ENCODE assay signal across 8 cellular contexts in genomic region chr11:131748146-131749050, GRCh38.
DNase-seq lines count a peak whose midpoint lies in the region; ATAC-seq and TF ChIP-seq lines count a peak whose summit lies in the region.

No MANE protein-coding gene starts in this region.

- H2BK15ac ChIP-seq in IMR-90 (ENCODE audit: low read depth, low read length), result peak overlapping the region; percentile 57; the same call in 1 of the 3 replicates
- H2BK15ac ChIP-seq in mesendoderm (replicated peaks; ENCODE audit: low read depth), result no peak overlapping the region

- no peaks in the 10 kb centered on the region for H3K36me3 ChIP-seq in IMR-90 (ENCODE audit: control insufficient read depth, insufficient read depth, low read length)
- H3K36me3 ChIP-seq in mesendoderm (ENCODE audit: control insufficient read depth, insufficient read depth, low read length), result no peaks in the 10 kb centered on the region
- H3K36me3 ChIP-seq in testis (ENCODE audit: low read depth, missing control alignments), result no peaks in the 10 kb centered on the region

- H3K4me3 ChIP-seq in IMR-90 (ENCODE audit: insufficient read depth, low read depth, low read length) (no peak overlapping the region), dorsolateral prefrontal cortex (no peak overlapping the region), mesendoderm (ENCODE audit: low read length) (no peak overlapping the region), testis (no peak overlapping the region)

- CTCF ChIA-PET in IMR-90 (lab: Yijun Ruan, JAX), result interaction anchor here (0.6 to 2.5 kb wide), 21 partner anchors 9 to 1197 kb away, joined by 3 to 14 read pairs (median 4); no protein-coding TSS in a partner anchor

- H3K18ac ChIP-seq in IMR-90 (ENCODE audit: low read depth, low read length) (peak overlapping the region; percentile 67; the same call in 1 of the 2 replicates), mesendoderm (ENCODE audit: low read length) (no peak overlapping the region)

- H2AK5ac ChIP-seq in IMR-90 (ENCODE audit: low read depth, low read length) (peak overlapping the region; percentile 75), mesendoderm (ENCODE audit: low read length) (no peak overlapping the region)

- H3K4me1 ChIP-seq in IMR-90 (ENCODE audit: control insufficient read depth, insufficient read depth, low read length), result peaks cover 17% of the 10 kb centered on the region
- H3K4me1 ChIP-seq in mesendoderm (ENCODE audit: control insufficient read depth, low read depth, low read length), result no peaks in the 10 kb centered on the region
- H3K4me1 ChIP-seq in testis, result no peaks in the 10 kb centered on the region

- H4K8ac ChIP-seq in IMR-90 (ENCODE audit: low read depth in 2 of 2, low read length in 2 of 2) (peak overlapping the region; percentile 23 to 85; a peak in 3 of 4 replicates), mesendoderm (ENCODE audit: low read depth, low read length) (no peak overlapping the region)

- H3K56ac ChIP-seq in IMR-90 (ENCODE audit: extremely low read depth, insufficient read depth, low read length) (peak overlapping the region; percentile 58; the same call in 1 of the 2 replicates), mesendoderm (ENCODE audit: low read length) (no peak overlapping the region)

- WGBS in IMR-90 (ENCODE audit: extremely low coverage in 2 of 2, insufficient read length in 1 of 2), 2 experiments, result 27% methylated on average over 5 of the region's 15 CpGs; no CpG with 5 or more reads in 1 of the 2 experiments
- WGBS in mesendoderm (ENCODE audit: extremely low coverage, insufficient coverage, low lambda C conversion rate), result no CpG with 5 or more reads among the region's 15 CpGs
- WGBS in testis, 2 donors, result 42 to 43% methylated on average over 15 of the region's 15 CpGs

- no peak overlapping the region for H2AK9ac ChIP-seq in IMR-90 (replicated peaks; ENCODE audit: low read depth, low read length, poor library complexity)

- H2BK5ac ChIP-seq in IMR-90 (ENCODE audit: low read depth, low read length, poor library complexity, severe bottlenecking), result peak overlapping the region; percentile 78
- H2BK5ac ChIP-seq in mesendoderm (ENCODE audit: low read length), result no peak overlapping the region

- intact Hi-C loops in IMR-90 (cut with micrococcal nuclease), result loop anchor here (1.0 to 5.0 kb wide), 6 partner anchors 54 to 654 kb away; no protein-coding TSS in a partner anchor
- intact Hi-C loops in dorsolateral prefrontal cortex (cut with DNase I), result loop anchor here (2.0 to 5.0 kb wide), 5 partner anchors 51 to 378 kb away; no protein-coding TSS in a partner anchor
- intact Hi-C loops in testis (cut with DNase I; ENCODE audit: low total_unique reads), result no loop called here

- H4K20me1 ChIP-seq in IMR-90 (ENCODE audit: insufficient read depth, low read length), result no peaks in the 10 kb centered on the region

- POLR2A ChIA-PET in IMR-90 (lab: Charles Lee; ENCODE audit: unreplicated experiment), result no interaction called here

- no TSS peak for BruUV-seq in IMR-90 (replicated peaks; lab: Mats Ljungman, UMichigan)

- H3K4ac ChIP-seq in IMR-90 (ENCODE audit: low read depth, low read length) (peak overlapping the region; percentile 94), mesendoderm (ENCODE audit: low read depth, low read length) (no peak overlapping the region)

- peak overlapping the region; percentile 96 for H2BK120ac ChIP-seq in IMR-90 (ENCODE audit: low read depth, low read length)
- no peak overlapping the region for H2BK120ac ChIP-seq in mesendoderm (ENCODE audit: low read depth, low read length)

- no peak for TF ChIP-seq POLR2A in IMR-90 (IDR thresholded peaks at IDR 0.05; ENCODE audit: low read depth, low read length)
- no peak for TF ChIP-seq POLR2A in testis (IDR thresholded peaks at IDR 0.05)

- TF ChIP-seq CTCF in IMR-90 (conservative IDR thresholded peaks at IDR 0.05; ENCODE audit: low read depth, low read length), result peak; percentile 88
- TF ChIP-seq CTCF in dorsolateral prefrontal cortex (IDR thresholded peaks at IDR 0.05 in 54 of 56, conservative IDR thresholded peaks at IDR 0.05 in 2 of 56; ENCODE audit: low read depth in 1 of 56, partially characterized antibody in 56 of 56), result peak; percentile 74 to 96 (median 90)
- peak; percentile 69 to 75 (median 70) for TF ChIP-seq CTCF in testis (IDR thresholded peaks at IDR 0.05)

- peak overlapping the region; percentile 96 for H2BK20ac ChIP-seq in IMR-90 (ENCODE audit: low read depth, low read length)

- ATAC-seq in GM19452 (IDR thresholded peaks at IDR 0.05; ENCODE audit: unreplicated experiment) (peak; percentile 83), IMR-90 (ENCODE audit: low read depth) (peak; percentile 69)

- no peak overlapping the region; the same call in 1 of the 2 replicates for H3K27ac ChIP-seq in IMR-90 (ENCODE audit: insufficient read depth, low read length)
- H3K27ac ChIP-seq in dorsolateral prefrontal cortex, result peak overlapping the region in 12 of 59 donors; percentile 5 to 68 (median 20)
- H3K27ac ChIP-seq in mesendoderm (ENCODE audit: low read depth, low read length), result no peak overlapping the region
- no peak overlapping the region for H3K27ac ChIP-seq in testis

- H3K9me3 ChIP-seq in IMR-90 (ENCODE audit: control insufficient read depth, insufficient read depth, low read length), result no peaks in the 10 kb centered on the region
- H3K9me3 ChIP-seq in testis, result no peaks in the 10 kb centered on the region

- peak overlapping the region; percentile 85 for H3K14ac ChIP-seq in IMR-90 (replicated peaks; ENCODE audit: low read depth, low read length)

- H3K27me3 ChIP-seq in IMR-90 (ENCODE audit: control insufficient read depth, insufficient read depth, low read length), result no peaks in the 10 kb centered on the region
- no peaks in the 10 kb centered on the region for H3K27me3 ChIP-seq in dorsolateral prefrontal cortex
- no peaks in the 10 kb centered on the region for H3K27me3 ChIP-seq in mesendoderm (ENCODE audit: insufficient read depth, low read length, poor library complexity)
- no peaks in the 10 kb centered on the region for H3K27me3 ChIP-seq in testis

- H3K4me2 ChIP-seq in IMR-90 (ENCODE audit: low read depth, low read length) (peak overlapping the region; percentile 60), mesendoderm (ENCODE audit: low read length) (no peak overlapping the region)

- peaks cover 12% of the 10 kb centered on the region; the same call in 1 of the 2 replicates for H3K9me1 ChIP-seq in IMR-90 (ENCODE audit: insufficient read depth, low read length)

- H3K79me1 ChIP-seq in IMR-90 (ENCODE audit: low read depth in 1 of 2, low read length in 2 of 2), result no peaks in the 10 kb centered on the region
- H3K79me1 ChIP-seq in mesendoderm (ENCODE audit: low read length), result no peaks in the 10 kb centered on the region

- H3K23ac ChIP-seq in IMR-90 (ENCODE audit: low read depth, low read length) (peak overlapping the region; percentile 85; the same call in 1 of the 2 replicates), mesendoderm (ENCODE audit: low read length) (no peak overlapping the region)

- H3K79me2 ChIP-seq in mesendoderm (ENCODE audit: control insufficient read depth, insufficient read depth, low read length), result no peaks in the 10 kb centered on the region

- H4K91ac ChIP-seq in IMR-90 (ENCODE audit: insufficient read depth, low read depth, low read length), result peak overlapping the region; percentile 62

- in situ Hi-C loops in IMR-90 (cut with MboI; ENCODE audit: low sequenced_read_pairs), result loop anchor here (5.0 kb wide), 1 partner anchor 379 kb away; no protein-coding TSS in a partner anchor

- peak overlapping the region; percentile 14; the same call in 1 of the 2 replicates for H4K5ac ChIP-seq in IMR-90 (ENCODE audit: low read depth, low read length)
- H4K5ac ChIP-seq in mesendoderm (ENCODE audit: low read length), result no peak overlapping the region

- H2AFZ ChIP-seq in IMR-90 (replicated peaks; ENCODE audit: low read length, poor library complexity), result peak overlapping the region; percentile 58

- DNase-seq in DMS53 (lab: John Stamatoyannopoulos, UW) (peak; percentile 82), IMR-90 (peak; percentile 79), SHP77 (lab: John Stamatoyannopoulos, UW) (peak; percentile 3 to 10), dorsolateral prefrontal cortex (peak; percentile 57 to 86 (median 80)), mesendoderm (peak; percentile 55), testis (peak; percentile 74), NCI-H446 treated with DMSO at 0.1 percent for 48 hours (lab: John Stamatoyannopoulos, UW) (no peak)

- peak; percentile 90 for TF ChIP-seq RAD21 in IMR-90 (IDR thresholded peaks at IDR 0.05; ENCODE audit: low read length)

- dilution Hi-C loops in IMR-90 (cut with HindIII; ENCODE audit: low sequenced_read_pairs, unreplicated experiment), result no loop called here

- H3K9ac ChIP-seq in IMR-90 (ENCODE audit: low read depth, low read length) (no peak overlapping the region), mesendoderm (ENCODE audit: low read length) (no peak overlapping the region)

TF ChIP-seq in IMR-90, 13 proteins besides CTCF, POLR2A, EP300 and RAD21:
- TF ChIP-seq NFE2L2 (IDR thresholded peaks at IDR 0.05; ENCODE audit: low read depth, low read length) (no peak), SMC3 (IDR thresholded peaks at IDR 0.05; ENCODE audit: low read depth, low read length) (peak; percentile 77), RFX5 (IDR thresholded peaks at IDR 0.05; ENCODE audit: low read depth, low read length) (no peak), CHD1 (IDR thresholded peaks at IDR 0.05; ENCODE audit: low read depth, low read length) (no peak)
